1 cellular context compared by ENCODE assay signal in the genomic region with DNA sequence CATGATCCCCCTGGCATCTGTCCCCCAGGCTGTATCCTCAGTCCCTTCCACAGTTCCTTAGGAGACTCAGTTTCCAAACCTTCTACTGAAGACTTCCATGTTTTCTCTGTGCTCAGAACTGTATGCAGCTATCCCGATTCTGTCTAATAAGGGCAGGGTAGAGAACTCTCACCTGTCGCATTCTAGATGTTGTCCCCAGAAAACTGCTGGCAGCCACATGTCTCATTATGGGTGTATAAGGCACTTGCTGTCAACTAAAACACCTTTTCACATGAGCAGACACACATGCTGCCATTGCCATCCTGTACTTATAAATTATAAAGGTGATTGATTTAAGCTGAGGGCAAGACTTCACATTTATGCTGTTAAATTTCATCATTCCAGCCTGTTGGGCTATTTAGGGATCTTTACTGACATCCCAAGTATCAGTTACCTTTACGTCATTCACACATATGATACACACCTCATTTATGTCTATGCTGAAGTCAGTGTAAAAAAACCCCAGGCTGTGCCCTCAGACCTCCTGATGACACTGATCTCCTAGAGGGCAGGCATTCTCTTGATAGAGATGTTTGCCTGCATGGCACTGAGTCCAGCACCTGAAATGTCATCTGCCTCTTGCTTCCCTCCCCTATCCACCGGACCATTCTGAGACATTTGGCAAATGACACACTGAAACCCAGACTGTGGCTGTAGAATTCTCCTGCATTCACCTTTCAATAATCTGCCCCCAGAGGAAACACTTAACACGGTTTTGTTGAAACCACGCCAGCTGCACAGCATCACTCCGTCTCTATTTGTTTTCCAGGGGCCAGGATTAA.
TF ChIP-seq lines count a peak whose summit lies in the region.

No MANE protein-coding gene starts in this region.

TF ChIP-seq in GM23338, 12 proteins besides CTCF, POLR2A, EP300 and RAD21 (continued from another document):
- TF ChIP-seq REST (IDR thresholded peaks at IDR 0.05; ENCODE audit: unreplicated experiment) (no peak), EZH2phosphoT487 (IDR thresholded peaks at IDR 0.05; ENCODE audit: unreplicated experiment) (no peak), ZNF462 (CRISPR knock-in tag; IDR thresholded peaks at IDR 0.05) (no peak)
TF ChIP-seq in GM23338: peak in this region for 0.
